Comparison of ENCODE assay signal across 18 cellular contexts in genomic region chr13:31274345-31274870, GRCh38.
DNase-seq lines count a peak whose midpoint lies in the region; ATAC-seq lines count a peak whose summit lies in the region.
"Had no signal": no experiment of that assay in that cellular context is flagged by ENCODE, and none has a peak within 500 bp of the region (broad histone marks: within the 10 kb centered on the region; RNA-seq: fewer than 3 reads in every experiment).

No MANE protein-coding gene starts in this region.

- H3K4me1 ChIP-seq in right cardiac atrium (ENCODE audit: control insufficient read depth, insufficient read depth, low read length) = no peaks in the 10 kb centered on the region

- intact Hi-C loops in Right ventricle myocardium superior (cut with DNase I) (no loop called here), right cardiac atrium (cut with DNase I) (no loop called here)

- peaks cover 6 to 8% of the 10 kb centered on the region in 2 donors for H3K9me3 Mint-ChIP-seq in activated naive CD4-positive, alpha-beta T cell treated with anti-CD3 and anti-CD28 coated beads, Interleukin-2, amount 50 U/mL, for 72 hours

- no peak overlapping the region for H3K4me3 ChIP-seq in right cardiac atrium (ENCODE audit: low read length)

- no peak overlapping the region for H3K27ac Mint-ChIP-seq in activated naive CD4-positive, alpha-beta T cell treated with anti-CD3 and anti-CD28 coated beads, Interleukin-2, amount 50 U/mL, for 72 hours

- DNase-seq in Right ventricle myocardium superior (no peak), right cardiac atrium (no peak), astrocyte of the hippocampus (ENCODE audit: low read depth, low spot score) (peak; percentile 91), fibroblast of gingiva (ENCODE audit: low read depth) (peak; percentile 6), non-pigmented ciliary epithelial cell (ENCODE audit: low read depth) (peak; percentile 11), mesenteric fat pad (ENCODE audit: low spot score) (no peak)
- no peak for DNase-seq in activated T-cell treated with anti-CD3 and anti-CD28 coated beads, Interleukin-2, amount 50 U/mL, for 1 hour
- no peak for DNase-seq in activated naive CD4-positive, alpha-beta T cell treated with anti-CD3 and anti-CD28 coated beads, Interleukin-2, amount 50 U/mL, for 72 hours (ENCODE audit: low spot score in 2 of 2)
- DNase-seq: C1 segment of cervical spinal cord, DND-41, GF-D8, H7, Kasumi-1, NCI-H1105 treated with DMSO at 0.1 percent for 48 hours, NCI-H1930, NCI-H446, NCI-H69, SHP77 treated with DMSO at 0.1 percent for 48 hours had no signal

- ATAC-seq in Right ventricle myocardium superior (ENCODE audit: poor library complexity) = peak; percentile 88
- no peak for ATAC-seq in right cardiac atrium
- no peak for ATAC-seq in activated naive CD4-positive, alpha-beta T cell treated with anti-CD3 and anti-CD28 coated beads, Interleukin-2, amount 50 U/mL, for 72 hours

- WGBS in right cardiac atrium = 78% methylated on average over 4 of the region's 4 CpGs

- no peaks in the 10 kb centered on the region for H3K27me3 ChIP-seq in right cardiac atrium (ENCODE audit: control insufficient read depth, insufficient read depth)

- no peak overlapping the region for H3K27ac ChIP-seq in right cardiac atrium (ENCODE audit: low read length)

- peaks cover 26 to 59% of the 10 kb centered on the region in 2 donors for H3K36me3 Mint-ChIP-seq in activated naive CD4-positive, alpha-beta T cell treated with anti-CD3 and anti-CD28 coated beads, Interleukin-2, amount 50 U/mL, for 72 hours

- H3K9me3 ChIP-seq in right cardiac atrium (ENCODE audit: control insufficient read depth, low read length) = peaks cover 5% of the 10 kb centered on the region

Comparison
In these comparisons a context has a peak if more than half of its experiments do, and no peak if none do; other contexts are left out.
1. DNase-seq: peak in astrocyte of the hippocampus (single experiment), fibroblast of gingiva (single experiment) and non-pigmented ciliary epithelial cell (single experiment); none in Right ventricle myocardium superior (single experiment), right cardiac atrium (0 of 3), activated T-cell treated with anti-CD3 and anti-CD28 coated beads, Interleukin-2, amount 50 U/mL, for 1 hour (single experiment), activated naive CD4-positive, alpha-beta T cell treated with anti-CD3 and anti-CD28 coated beads, Interleukin-2, amount 50 U/mL, for 72 hours (0 of 2) and mesenteric fat pad (single experiment).